Comparison of ENCODE assay signal across 10 cellular contexts in genomic region chr7:43764807-43765491, GRCh38. TPM values are rescaled to one million over a fixed set of nuclear protein-coding genes. Genes with fewer than 3 reads are reported as not detected.
DNase-seq lines count a peak whose midpoint lies in the region; ATAC-seq and TF ChIP-seq lines count a peak whose summit lies in the region.
"Had no signal": no experiment of that assay in that cellular context is flagged by ENCODE, and none has a peak within 500 bp of the region (broad histone marks: within the 10 kb centered on the region; RNA-seq: fewer than 3 reads in every experiment).

No MANE protein-coding gene starts in this region.

- TF ChIP-seq EP300 in SK-N-SH (IDR thresholded peaks at IDR 0.05; ENCODE audit: borderline replicate concordance in 1 of 2, low read depth in 1 of 2, low read length in 1 of 2) = no peak

- no peak for TF ChIP-seq POLR2A in esophagus squamous epithelium (IDR thresholded peaks at IDR 0.05)

- H3K9me3 ChIP-seq in Caco-2 = no peaks in the 10 kb centered on the region
- no peaks in the 10 kb centered on the region for H3K9me3 ChIP-seq in esophagus squamous epithelium
- no peaks in the 10 kb centered on the region for H3K9me3 ChIP-seq in parathyroid adenoma (ENCODE audit: control insufficient read depth, low read length)
- H3K9me3 ChIP-seq in SK-N-SH = no peaks in the 10 kb centered on the region

- H3K27me3 ChIP-seq in Caco-2 (replicated peaks; ENCODE audit: control insufficient read depth, insufficient read depth, low read length) (no peaks in the 10 kb centered on the region), esophagus squamous epithelium (no peaks in the 10 kb centered on the region), parathyroid adenoma (ENCODE audit: control insufficient read depth, insufficient read depth, low read length) (no peaks in the 10 kb centered on the region), SK-N-SH (ENCODE audit: insufficient read depth) (no peaks in the 10 kb centered on the region)

- DNase-seq in Caco-2 (peak in 1 of 2 experiments; percentile 68), NOMO-1 treated with dmso at 0.1 percent for 144 hours (lab: John Stamatoyannopoulos, UW; ENCODE audit: unreplicated experiment) (peak; percentile 33), esophagus squamous epithelium (lab: John Stamatoyannopoulos, UW) (no peak), SK-N-SH (no peak), NCI-H2107 (lab: John Stamatoyannopoulos, UW) (no peak)
- DNase-seq in effector CD4-positive, alpha-beta T cell = no peak
- DNase-seq: T-helper 9 cell had no signal

- no peaks in the 10 kb centered on the region for H3F3A ChIP-seq in SK-N-SH (replicated peaks; ENCODE audit: insufficient read depth)

- no peak overlapping the region for H3K27ac Mint-ChIP-seq in Caco-2 (ENCODE audit: unreplicated experiment)

- no peaks in the 10 kb centered on the region for H4K20me1 ChIP-seq in SK-N-SH (ENCODE audit: insufficient read depth)

- CTCF ChIA-PET in Caco-2 (lab: Charles Lee) = interaction anchor here (0.8 to 1.4 kb wide), 4 partner anchors 10 to 182 kb away, joined by 3 to 7 read pairs (median 4); partner anchors contain the start of gene STK17A
- CTCF ChIA-PET in SK-N-SH (lab: Yijun Ruan, JAX) = interaction anchor here (1.1 to 3.7 kb wide), 5 partner anchors 17 to 182 kb away, joined by 3 to 19 read pairs (median 4); partner anchors contain the start of gene STK17A

- TF ChIP-seq RAD21 in SK-N-SH (IDR thresholded peaks at IDR 0.05; ENCODE audit: low read length) = no peak

- WGBS in esophagus squamous epithelium, 2 donors = 24 to 49% methylated on average over 10 of the region's 10 CpGs
- WGBS in SK-N-SH (ENCODE audit: low lambda C conversion rate) = 83% methylated on average over 10 of the region's 10 CpGs

- H3K27ac ChIP-seq in esophagus squamous epithelium (peak overlapping the region; percentile 70 to 94 (median 78)), parathyroid adenoma (peak overlapping the region; percentile 22), SK-N-SH (ENCODE audit: low read depth in 2 of 2, low read length in 1 of 2) (no peak overlapping the region)

- H3K4me3 ChIP-seq in Caco-2 (ENCODE audit: low read depth, low read length) = no peak overlapping the region
- peak overlapping the region in 2 of 4 donors; percentile 2 to 19 for H3K4me3 ChIP-seq in esophagus squamous epithelium
- H3K4me3 ChIP-seq in parathyroid adenoma (ENCODE audit: low read depth, low read length) = peak overlapping the region; percentile 31
- H3K4me3 ChIP-seq in SK-N-SH (ENCODE audit: low read depth in 2 of 2, low read length in 1 of 2) = no peak overlapping the region

- POLR2A ChIA-PET in Caco-2 (lab: Charles Lee) = no interaction called here
- POLR2A ChIA-PET in SK-N-SH (lab: Yijun Ruan, JAX) = no interaction called here

- BruUV-seq in Caco-2 (replicated peaks; lab: Mats Ljungman, UMichigan) = no TSS peak

- H3K4me3 Mint-ChIP-seq in Caco-2 (ENCODE audit: unreplicated experiment) = peak overlapping the region; percentile 42

- H3K79me2 ChIP-seq in parathyroid adenoma = peaks cover 27% of the 10 kb centered on the region
- peaks cover 39% of the 10 kb centered on the region for H3K79me2 ChIP-seq in SK-N-SH (ENCODE audit: insufficient read depth)

- H3K9ac ChIP-seq in parathyroid adenoma (no peak overlapping the region), SK-N-SH (no peak overlapping the region)

- H3K4me1 ChIP-seq in Caco-2 (peaks cover 29% of the 10 kb centered on the region), esophagus squamous epithelium (peaks cover 29 to 97% (median 37%) of the 10 kb centered on the region in 3 donors), parathyroid adenoma (peaks cover 14% of the 10 kb centered on the region), SK-N-SH (ENCODE audit: control insufficient read depth in 1 of 2, insufficient read depth in 2 of 2, low read depth in 1 of 2, low read length in 1 of 2) (peaks cover 14 to 32% of the 10 kb centered on the region in 2 experiments; a peak in 3 of 4 replicates)

- H3K4me2 ChIP-seq in parathyroid adenoma (ENCODE audit: low read length) (peak overlapping the region; percentile 58), SK-N-SH (no peak overlapping the region)

- H3K4me1 Mint-ChIP-seq in Caco-2 (ENCODE audit: low read depth, unreplicated experiment) = peaks cover 19% of the 10 kb centered on the region

- TF ChIP-seq CTCF in Caco-2 (IDR thresholded peaks at IDR 0.05; ENCODE audit: insufficient read depth in 1 of 2, low read depth in 1 of 2, low read length in 1 of 2, severe bottlenecking in 1 of 2, unreplicated experiment in 1 of 2) = no peak
- no peak for TF ChIP-seq CTCF in esophagus squamous epithelium (IDR thresholded peaks at IDR 0.05)
- no peak for TF ChIP-seq CTCF in parathyroid adenoma (IDR thresholded peaks at IDR 0.05)
- TF ChIP-seq CTCF in SK-N-SH (IDR thresholded peaks at IDR 0.05) = no peak

- no peaks in the 10 kb centered on the region for H3K27me3 Mint-ChIP-seq in Caco-2 (ENCODE audit: insufficient read depth, unreplicated experiment)

- intact Hi-C loops in Caco-2 (cut with micrococcal nuclease; ENCODE audit: unreplicated experiment) = loop anchor here (5.0 kb wide), 1 partner anchor 52 kb away; no protein-coding TSS in a partner anchor
- intact Hi-C loops in esophagus squamous epithelium (cut with DNase I) = no loop called here

- no peaks in the 10 kb centered on the region for H3K9me3 Mint-ChIP-seq in Caco-2 (ENCODE audit: unreplicated experiment)
- H3K9me3 Mint-ChIP-seq: activated naive CD4-positive, alpha-beta T cell treated with anti-CD3 and anti-CD28 coated beads, Interleukin-2, amount 50 U/mL, for 72 hours had no signal

- no peaks in the 10 kb centered on the region for H3K9me2 ChIP-seq in SK-N-SH

- H2AFZ ChIP-seq in parathyroid adenoma (peak overlapping the region; percentile 47), SK-N-SH (ENCODE audit: low read depth) (no peak overlapping the region)

- no peaks in the 10 kb centered on the region for H3K36me3 Mint-ChIP-seq in Caco-2 (ENCODE audit: insufficient read depth, unreplicated experiment)
- H3K36me3 Mint-ChIP-seq: activated naive CD4-positive, alpha-beta T cell treated with anti-CD3 and anti-CD28 coated beads, Interleukin-2, amount 50 U/mL, for 72 hours had no signal

- no peaks in the 10 kb centered on the region for H3K36me3 ChIP-seq in Caco-2 (ENCODE audit: control insufficient read depth, insufficient read depth, low read length)
- no peaks in the 10 kb centered on the region for H3K36me3 ChIP-seq in esophagus squamous epithelium
- no peaks in the 10 kb centered on the region for H3K36me3 ChIP-seq in parathyroid adenoma (ENCODE audit: control insufficient read depth, insufficient read depth, low read length)
- peaks cover 3 to 11% of the 10 kb centered on the region in 2 experiments for H3K36me3 ChIP-seq in SK-N-SH (replicated peaks in 1 of 2; ENCODE audit: control insufficient read depth in 1 of 2, insufficient read depth in 2 of 2, low read length in 1 of 2)

- ATAC-seq in HG03469 (IDR thresholded peaks at IDR 0.05; ENCODE audit: unreplicated experiment) = no peak

TF ChIP-seq in SK-N-SH, 30 proteins besides CTCF, POLR2A, EP300 and RAD21 (continues in another document):
- TF ChIP-seq, protein P1, sequence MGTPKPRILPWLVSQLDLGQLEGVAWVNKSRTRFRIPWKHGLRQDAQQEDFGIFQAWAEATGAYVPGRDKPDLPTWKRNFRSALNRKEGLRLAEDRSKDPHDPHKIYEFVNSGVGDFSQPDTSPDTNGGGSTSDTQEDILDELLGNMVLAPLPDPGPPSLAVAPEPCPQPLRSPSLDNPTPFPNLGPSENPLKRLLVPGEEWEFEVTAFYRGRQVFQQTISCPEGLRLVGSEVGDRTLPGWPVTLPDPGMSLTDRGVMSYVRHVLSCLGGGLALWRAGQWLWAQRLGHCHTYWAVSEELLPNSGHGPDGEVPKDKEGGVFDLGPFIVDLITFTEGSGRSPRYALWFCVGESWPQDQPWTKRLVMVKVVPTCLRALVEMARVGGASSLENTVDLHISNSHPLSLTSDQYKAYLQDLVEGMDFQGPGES (IDR thresholded peaks at IDR 0.05; ENCODE audit: low read depth, low read length) = no peak
- TF ChIP-seq SMC3 (IDR thresholded peaks at IDR 0.05; ENCODE audit: low read depth, low read length) (no peak), SIN3A (IDR thresholded peaks at IDR 0.05; ENCODE audit: borderline replicate concordance, low read depth, low read length) (no peak), RCOR1 (IDR thresholded peaks at IDR 0.05; ENCODE audit: low read length) (no peak), TEAD4 (IDR thresholded peaks at IDR 0.05; ENCODE audit: borderline replicate concordance, insufficient read depth) (no peak), PBX3 (IDR thresholded peaks at IDR 0.05) (no peak)

RNA-seq across cellular contexts. Expression of gene BLVRA, which starts 6.5 kb away (rescaled TPM):
- 19.1 and 27.9 TPM in 2 replicates for total RNA-seq in Caco-2 (2022)
- 10 to 100 TPM; 34.2 to 83.2 (median 60.4) TPM for total RNA-seq in esophagus squamous epithelium
- 111 and 123 TPM in 2 replicates for polyA plus RNA-seq in SK-N-SH (2012; rRNA removed)
- polyA plus RNA-seq in SK-N-SH (2012; cell fraction: cytosol; rRNA removed) = 139 and 156 TPM in 2 replicates
- polyA plus RNA-seq in SK-N-SH (2012; cell fraction: nucleus; rRNA removed) = 51.7 and 55.2 TPM in 2 replicates

RNA-seq across cellular contexts. Expression of gene COA1, which starts 35.6 kb away (rescaled TPM):
- total RNA-seq in Caco-2 (2022) (93.4 and 94.7 TPM in 2 replicates), esophagus squamous epithelium (10 to 100 TPM; 20.5 to 59.1 (median 42.3) TPM)
- polyA plus RNA-seq in SK-N-SH (2012; rRNA removed) = 42.8 and 66.3 TPM in 2 replicates
- 56.6 and 60.1 TPM in 2 replicates for polyA plus RNA-seq in SK-N-SH (2012; cell fraction: cytosol; rRNA removed)
- polyA plus RNA-seq in SK-N-SH (2012; cell fraction: nucleus; rRNA removed) = 90.7 and 145 TPM in 2 replicates

Comparison
In these comparisons a context has a peak if more than half of its experiments do, and no peak if none do; other contexts are left out.
1. H3K27ac ChIP-seq: peak in esophagus squamous epithelium (4 of 4) and parathyroid adenoma (single experiment); none in SK-N-SH (0 of 2).